11 cellular contexts compared by ENCODE assay signal in genomic region chr14:92465353-92466067, GRCh38.
"Had no signal": no experiment of that assay in that cellular context is flagged by ENCODE, and none has a peak within 500 bp of the region (broad histone marks: within the 10 kb centered on the region; RNA-seq: fewer than 3 reads in every experiment).

No MANE protein-coding gene starts in this region.

- ATAC-seq: activated CD4-positive, CD25-positive, alpha-beta regulatory T cell treated with anti-CD3 and anti-CD28 coated beads, Interleukin-2, amount 50 U/mL, for 24 hours; foreskin keratinocyte; T-helper 17 cell had no signal

- H3K4me3 ChIP-seq: dorsolateral prefrontal cortex, lower lobe of right lung, upper lobe of left lung had no signal

- H3K27ac Mint-ChIP-seq: activated naive CD8-positive, alpha-beta T cell treated with anti-CD3 and anti-CD28 coated beads, Interleukin-2, amount 10 ng/mL, durations not matched to agents 7 days and 5 days; mesothelial cell of epicardium; T-helper 17 cell had no signal

- H3K27ac ChIP-seq: dorsolateral prefrontal cortex, foreskin keratinocyte, lower lobe of right lung had no signal

- DNase-seq: activated naive CD8-positive, alpha-beta T cell treated with anti-CD3 and anti-CD28 coated beads, Interleukin-2, amount 10 ng/mL, durations not matched to agents 7 days and 5 days; anterior cingulate cortex; dorsolateral prefrontal cortex; foreskin keratinocyte; lower lobe of right lung; stimulated activated CD4-positive, alpha-beta T cell treated with anti-CD3 and anti-CD28 coated beads, Interleukin-1b, Interleukin-23, amount 100 ng/mL, for 48 hours; stimulated activated naive CD4-positive, alpha-beta T cell treated with Interleukin-2 at 50 U/mL for 16 hours; T-helper 17 cell; upper lobe of left lung had no signal

- H3K36me3 ChIP-seq: lower lobe of right lung, upper lobe of left lung had no signal

- H3K27me3 ChIP-seq: dorsolateral prefrontal cortex, foreskin keratinocyte, upper lobe of left lung had no signal

- H3K36me3 Mint-ChIP-seq: mesothelial cell of epicardium had no signal

- H3K4me3 Mint-ChIP-seq: activated naive CD8-positive, alpha-beta T cell treated with anti-CD3 and anti-CD28 coated beads, Interleukin-2, amount 10 ng/mL, durations not matched to agents 7 days and 5 days; mesothelial cell of epicardium; T-helper 17 cell had no signal
